In genomic region chr1:206578959-206579358, GRCh38 we compare ENCODE assay signal across 2 cellular contexts.
TF ChIP-seq lines count a peak whose summit lies in the region.

No MANE protein-coding gene starts in this region.

TF ChIP-seq in liver, 16 proteins besides CTCF, POLR2A, EP300 and RAD21:
- TF ChIP-seq RXRA (IDR thresholded peaks at IDR 0.05) = no peak
- TF ChIP-seq ZBTB33 (IDR thresholded peaks at IDR 0.05) = no peak
- no peak for TF ChIP-seq FOXA1 (IDR thresholded peaks at IDR 0.05)
- TF ChIP-seq TAF1 (conservative IDR thresholded peaks at IDR 0.05) = no peak
- no peak for TF ChIP-seq ATF3 (IDR thresholded peaks at IDR 0.05)
- TF ChIP-seq GABPA (IDR thresholded peaks at IDR 0.05 in 1 of 2, conservative IDR thresholded peaks at IDR 0.05 in 1 of 2) = no peak
- TF ChIP-seq EGR1 (IDR thresholded peaks at IDR 0.05; ENCODE audit: low read depth in 2 of 2) = no peak
- TF ChIP-seq MAX (IDR thresholded peaks at IDR 0.05) = no peak
- TF ChIP-seq HNF4G (IDR thresholded peaks at IDR 0.05) = no peak
- TF ChIP-seq NR2F2 (IDR thresholded peaks at IDR 0.05) = no peak
- no peak for TF ChIP-seq JUND (IDR thresholded peaks at IDR 0.05)
- no peak for TF ChIP-seq REST (IDR thresholded peaks at IDR 0.05)
- no peak for TF ChIP-seq FOXA2 (IDR thresholded peaks at IDR 0.05)
TF ChIP-seq in liver: peak in this region for 0.

TF ChIP-seq in HepG2, 621 proteins besides CTCF, POLR2A, EP300 and RAD21:
- no peak for TF ChIP-seq ZNF567 (CRISPR knock-in tag; IDR thresholded peaks at IDR 0.05; ENCODE audit: borderline replicate concordance)
- no peak for TF ChIP-seq BRD4 (CRISPR knock-in tag; IDR thresholded peaks at IDR 0.05)
- TF ChIP-seq ZNF510 (CRISPR knock-in tag; IDR thresholded peaks at IDR 0.05; ENCODE audit: low read depth) = no peak
- no peak for TF ChIP-seq RORA (CRISPR knock-in tag; IDR thresholded peaks at IDR 0.05)
